In the genomic region with DNA sequence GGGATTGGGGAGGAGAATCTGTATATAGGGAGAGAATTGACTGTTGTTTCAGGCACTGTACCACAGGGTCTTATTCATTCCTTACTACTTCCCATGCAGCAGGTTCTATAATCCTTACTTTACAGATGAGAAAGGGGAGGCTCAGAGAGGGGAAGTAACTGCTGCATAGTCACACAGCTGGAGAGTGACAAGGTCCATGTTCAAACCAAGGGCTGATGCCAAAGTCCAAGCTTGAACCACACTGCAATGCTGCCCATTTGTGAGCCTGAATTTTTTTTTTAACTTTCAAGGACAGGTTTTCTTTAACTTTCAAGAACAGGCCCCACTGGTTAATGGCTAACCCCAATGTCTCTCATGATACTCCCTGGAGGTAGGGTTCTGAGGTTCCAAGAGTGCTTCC, we compare ENCODE assay signal across 35 cellular contexts. TPM values are rescaled to one million over a fixed set of nuclear protein-coding genes. Genes with fewer than 3 reads are reported as not detected.
"Had no signal": no experiment of that assay in that cellular context is flagged by ENCODE, and none has a peak within 500 bp of the region (broad histone marks: within the 10 kb centered on the region; RNA-seq: fewer than 3 reads in every experiment).

No MANE protein-coding gene starts in this region.

- H3K27me3 ChIP-seq: cardiac muscle cell, colonic mucosa, esophagus squamous epithelium, gastroesophageal sphincter had no signal

- H3K36me3 ChIP-seq: cardiac muscle cell, colonic mucosa, esophagus squamous epithelium, WERI-Rb-1 had no signal

- H3K9me3 ChIP-seq: colonic mucosa, esophagus squamous epithelium, gastroesophageal sphincter had no signal

- H3K27ac ChIP-seq: cardiac muscle cell, colonic mucosa, epithelial cell of prostate, esophagus squamous epithelium, gastroesophageal sphincter, WERI-Rb-1 had no signal

- ATAC-seq: activated CD4-positive, CD25-positive, alpha-beta regulatory T cell treated with anti-CD3 and anti-CD28 coated beads, Interleukin-2, amount 50 U/mL, for 24 hours; activated CD8-positive, alpha-beta T cell treated with anti-CD3 and anti-CD28 coated beads for 36 hours; activated T-cell treated with anti-CD3 and anti-CD28 coated beads, Interleukin-2, amount 50 U/mL, for 4 hours; activated T-helper 17 cell treated with anti-CD3 and anti-CD28 coated beads, Interleukin-2, amount 50 U/mL, for 72 hours; gastroesophageal sphincter; T-helper 17 cell had no signal

- FAIRE-seq: astrocyte, endometrium, endothelial cell of umbilical vein had no signal

- DNase-seq: activated B cell treated with CpG ODN at 0.5 μM for 24 hours; activated CD4-positive, alpha-beta T cell treated with anti-CD3 and anti-CD28 coated beads for 48 hours; activated CD4-positive, alpha-beta T cell treated with anti-CD3 and anti-CD28 coated beads, Interleukin-2, amount 50 U/mL, for 1 hour; activated CD4-positive, alpha-beta T cell treated with anti-CD3 and anti-CD28 coated beads, Interleukin-2, amount 50 U/mL, for 48 hours; activated CD8-positive, alpha-beta memory T cell treated with anti-CD3 and anti-CD28 coated beads for 24 hours; activated CD8-positive, alpha-beta T cell treated with anti-CD3 and anti-CD28 coated beads for 36 hours; activated effector memory CD4-positive, alpha-beta T cell treated with Interleukin-2 at 50 U/mL for 16 hours; activated gamma-delta T cell treated with Interleukin-2 at 50 U/mL for 16 hours; activated naive CD4-positive, alpha-beta T cell treated with anti-CD3 and anti-CD28 coated beads, Interleukin-2, amount 50 U/mL, for 16 hours; activated naive CD4-positive, alpha-beta T cell treated with Interleukin-2 at 50 U/mL for 16 hours; activated T-cell treated with anti-CD3 and anti-CD28 coated beads, Interleukin-2, amount 50 U/mL, for 4 hours; amniotic stem cell; anterior cingulate cortex; central memory CD4-positive, alpha-beta T cell; cerebellar nuclear complex; colonic mucosa; effector CD8-positive, alpha-beta T cell; esophagus squamous epithelium; foreskin melanocyte; T-helper 1 cell; T-helper 17 cell; T1000; WERI-Rb-1 had no signal

- H3K4me1 ChIP-seq: colonic mucosa, esophagus squamous epithelium, gastroesophageal sphincter had no signal

- H3K4me3 ChIP-seq: cardiac muscle cell, colonic mucosa, esophagus squamous epithelium, gastroesophageal sphincter had no signal

RNA-seq across cellular contexts. Expression of a gene that starts 26.2 kb away (rescaled TPM):
- total RNA-seq: activated B cell treated with CpG ODN at 0.5 μM for 24 hours; activated CD8-positive, alpha-beta T cell treated with anti-CD3 and anti-CD28 coated beads for 36 hours; activated T-cell treated with anti-CD3 and anti-CD28 coated beads, Interleukin-2, amount 50 U/mL, for 4 hours; activated T-helper 17 cell treated with anti-CD3 and anti-CD28 coated beads, Interleukin-2, amount 50 U/mL, for 72 hours; astrocyte; cardiac muscle cell; dermis microvascular lymphatic vessel endothelial cell; endothelial cell of umbilical vein; esophagus squamous epithelium; fibroblast of lung; fibroblast of villous mesenchyme; gastroesophageal sphincter; glomerular endothelial cell; T-helper 17 cell had no signal
- polyA plus RNA-seq: cardiac muscle cell, endothelial cell of umbilical vein, fibroblast of lung had no signal
